ENCODE assay signal across 11 cellular contexts in the genomic region with DNA sequence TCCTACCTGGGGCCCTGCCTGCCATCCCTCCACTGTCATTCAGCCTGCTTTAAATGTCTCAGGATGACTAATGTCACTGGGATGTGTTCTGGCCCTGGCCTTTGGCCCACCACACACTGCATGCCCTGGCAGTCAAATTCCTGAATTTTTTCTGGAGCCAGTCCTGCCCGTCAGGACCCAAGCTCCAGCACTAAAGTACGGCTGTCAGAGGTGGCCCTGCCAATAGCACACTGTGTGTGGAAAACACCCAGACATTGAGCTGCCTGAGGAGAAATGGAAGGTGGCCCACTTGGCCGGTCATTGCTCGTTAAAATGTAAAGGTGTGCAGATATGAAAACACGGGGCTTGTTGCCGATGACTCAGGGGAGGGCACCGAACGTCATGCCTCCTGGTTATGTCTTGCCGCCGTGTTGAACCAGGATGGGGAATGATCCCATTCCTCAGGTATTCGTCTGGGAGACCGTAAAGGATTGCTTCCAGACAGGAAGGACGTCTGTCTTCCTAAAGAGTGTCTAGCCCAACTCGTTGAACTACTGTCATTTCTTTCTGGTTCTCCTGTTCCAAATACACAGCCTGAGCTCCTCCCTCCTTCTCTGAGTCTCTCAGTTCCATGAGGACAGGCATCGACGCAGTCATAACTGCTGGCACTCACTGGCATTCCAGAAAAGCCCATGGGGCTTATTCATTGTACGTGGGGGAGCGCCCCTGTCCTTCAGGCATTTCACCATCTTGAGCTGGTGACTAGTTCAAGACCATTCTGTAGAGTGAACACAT. TPM values are rescaled to one million over a fixed set of nuclear protein-coding genes. Genes with fewer than 3 reads are reported as not detected.
DNase-seq lines count a peak whose midpoint lies in the region; ATAC-seq and TF ChIP-seq lines count a peak whose summit lies in the region.
"Had no signal": no experiment of that assay in that cellular context is flagged by ENCODE, and none has a peak within 500 bp of the region (broad histone marks: within the 10 kb centered on the region; RNA-seq: fewer than 3 reads in every experiment).

No MANE protein-coding gene starts in this region.

- peak overlapping the region; percentile 99 for H3K27ac Mint-ChIP-seq in chondrocyte (ENCODE audit: unreplicated experiment)
- H3K27ac Mint-ChIP-seq: endodermal cell had no signal

- no peak overlapping the region for H3K27ac ChIP-seq in substantia nigra (ENCODE audit: low read depth, low read length, poor library complexity, severe bottlenecking)

- DNase-seq in HK-2 (ENCODE audit: unreplicated experiment), result peak; percentile 83
- DNase-seq in chondrocyte (ENCODE audit: low spot score), result no peak
- DNase-seq in kidney tubule cell (ENCODE audit: low spot score), result peak; percentile 100
- DNase-seq in stromal cell of bone marrow (ENCODE audit: low read depth), result peak; percentile 72
- no peak for DNase-seq in substantia nigra (lab: John Stamatoyannopoulos, UW)
- DNase-seq in activated naive CD4-positive, alpha-beta T cell treated with Interleukin-2 at 50 U/mL for 16 hours, result no peak
- DNase-seq in NCI-H748 treated with DMSO at 0.1 percent for 48 hours (lab: John Stamatoyannopoulos, UW), result no peak
- DNase-seq: activated T-cell treated with anti-CD3 and anti-CD28 coated beads for 4 hours, endodermal cell, KBM-7 had no signal

- H3K27me3 Mint-ChIP-seq in chondrocyte (ENCODE audit: low read depth), result no peaks in the 10 kb centered on the region

- H3K4me3 Mint-ChIP-seq in chondrocyte (ENCODE audit: unreplicated experiment), result peak overlapping the region; percentile 57
- H3K4me3 Mint-ChIP-seq: endodermal cell had no signal

- H3K36me3 Mint-ChIP-seq in chondrocyte (ENCODE audit: low read depth), result peaks cover 13% of the 10 kb centered on the region

- no peak for ATAC-seq in HG03469 (IDR thresholded peaks at IDR 0.05; ENCODE audit: unreplicated experiment)

- TF ChIP-seq CTCF in chondrocyte (IDR thresholded peaks at IDR 0.05), result no peak

- no peaks in the 10 kb centered on the region for H3K9me3 Mint-ChIP-seq in chondrocyte (ENCODE audit: low read depth)

- peaks cover 97% of the 10 kb centered on the region for H3K4me1 Mint-ChIP-seq in chondrocyte (ENCODE audit: low read depth)

RNA-seq across cellular contexts. Expression of gene COL4A2, which starts 40.6 kb away (rescaled TPM):
- 1,370 to 2,411 TPM (median 2,366 TPM) in 3 replicates for total RNA-seq in chondrocyte

RNA-seq across cellular contexts. Expression of gene COL4A1, which starts 40.8 kb away (rescaled TPM):
- total RNA-seq in chondrocyte, result 2,319 to 5,210 TPM (median 5,209 TPM) in 3 replicates

Comparison
In these comparisons a context has a peak if more than half of its experiments do, and no peak if none do; other contexts are left out.
1. DNase-seq: peak in HK-2 (single experiment), kidney tubule cell (single experiment) and stromal cell of bone marrow (single experiment); none in chondrocyte (single experiment), substantia nigra (0 of 49), activated naive CD4-positive, alpha-beta T cell treated with Interleukin-2 at 50 U/mL for 16 hours (single experiment) and NCI-H748 treated with DMSO at 0.1 percent for 48 hours (single experiment).